In genomic region chr12:57765003-57765697, GRCh38 we compare ENCODE assay signal across 9 cellular contexts. TPM values are rescaled to one million over a fixed set of nuclear protein-coding genes. Genes with fewer than 3 reads are reported as not detected.
DNase-seq lines count a peak whose midpoint lies in the region; ATAC-seq, FAIRE-seq and TF ChIP-seq lines count a peak whose summit lies in the region.
"Had no signal": no experiment of that assay in that cellular context is flagged by ENCODE, and none has a peak within 500 bp of the region (broad histone marks: within the 10 kb centered on the region; RNA-seq: fewer than 3 reads in every experiment).

No MANE protein-coding gene starts in this region.

- no peaks in the 10 kb centered on the region for H3K79me2 ChIP-seq in astrocyte (ENCODE audit: insufficient read depth, low read length)

- peaks cover 5% of the 10 kb centered on the region for H4K20me1 ChIP-seq in astrocyte (ENCODE audit: insufficient read depth, low read length)

- peak overlapping the region; percentile 80 for H3K4me2 ChIP-seq in astrocyte (ENCODE audit: low read length)

- no peak overlapping the region for H3K4me3 Mint-ChIP-seq in astrocyte (ENCODE audit: unreplicated experiment)
- peak overlapping the region; percentile 61 to 83 (median 69) for H3K4me3 Mint-ChIP-seq in immature natural killer cell

- peaks cover 20% of the 10 kb centered on the region for H3K36me3 Mint-ChIP-seq in astrocyte (ENCODE audit: low read depth, unreplicated experiment)
- H3K36me3 Mint-ChIP-seq in immature natural killer cell, result peaks cover 4 to 13% (median 6%) of the 10 kb centered on the region in 3 donors

- H3K4me1 Mint-ChIP-seq in astrocyte (ENCODE audit: low read depth, unreplicated experiment) (peaks cover 5% of the 10 kb centered on the region), immature natural killer cell (peaks cover 29 to 34% of the 10 kb centered on the region in 2 donors)

- H3K9me3 Mint-ChIP-seq in astrocyte (ENCODE audit: unreplicated experiment) (no peaks in the 10 kb centered on the region), immature natural killer cell (no peaks in the 10 kb centered on the region)

- H3K27ac ChIP-seq in SK-N-MC, result no peak overlapping the region
- no peak overlapping the region for H3K27ac ChIP-seq in astrocyte (ENCODE audit: low read depth, low read length)

- H3K9ac ChIP-seq in SK-N-MC (ENCODE audit: insufficient read length) (no peak overlapping the region), astrocyte (ENCODE audit: low read length) (peak overlapping the region; percentile 31)

- peak overlapping the region; percentile 49 for H2AFZ ChIP-seq in astrocyte (ENCODE audit: low read depth, low read length)

- no peak for FAIRE-seq in astrocyte (lab: Jason Lieb, UNC)
- FAIRE-seq: A204.1 had no signal

- no peak overlapping the region for H3K27ac Mint-ChIP-seq in astrocyte (ENCODE audit: unreplicated experiment)
- no peak overlapping the region for H3K27ac Mint-ChIP-seq in immature natural killer cell

- peaks cover 26% of the 10 kb centered on the region for H3K4me1 ChIP-seq in astrocyte (ENCODE audit: insufficient read depth, low read length)

- H3K4me3 ChIP-seq in SK-N-MC (peak overlapping the region; percentile 64), astrocyte (ENCODE audit: insufficient read depth, low read depth, low read length) (peak overlapping the region; percentile 44)

- peaks cover 36% of the 10 kb centered on the region for H3K27me3 ChIP-seq in astrocyte (ENCODE audit: insufficient read depth, low read length)

- peaks cover 50% of the 10 kb centered on the region for H3K27me3 Mint-ChIP-seq in astrocyte (ENCODE audit: low read depth, unreplicated experiment)
- H3K27me3 Mint-ChIP-seq in immature natural killer cell (ENCODE audit: low read depth in 3 of 3), result peaks cover 18 to 30% (median 20%) of the 10 kb centered on the region in 3 donors

- DNase-seq in DMS 273 (lab: John Stamatoyannopoulos, UW; ENCODE audit: unreplicated experiment) (peak; percentile 73), DMS 273 treated with DMSO at 0.1 percent for 48 hours (lab: John Stamatoyannopoulos, UW) (no peak), SK-N-MC (ENCODE audit: low read depth, low spot score) (no peak), astrocyte (ENCODE audit: low read depth) (no peak), immature natural killer cell (peak in 2 of 3 donors; percentile 33 to 35), NCI-H446 treated with DMSO at 0.1 percent for 48 hours (lab: John Stamatoyannopoulos, UW) (no peak)
- peak; percentile 62 for DNase-seq in stimulated activated CD4-positive, alpha-beta T cell treated with anti-CD3 and anti-CD28 coated beads, Interleukin-4, amount 100 ng/mL, for 24 hours

- no peak for TF ChIP-seq CTCF in astrocyte (IDR thresholded peaks at IDR 0.05; ENCODE audit: insufficient read depth, low read depth, low read length)

- no peaks in the 10 kb centered on the region for H3K9me3 ChIP-seq in SK-N-MC (ENCODE audit: low read depth, low read length)
- H3K9me3 ChIP-seq in astrocyte (ENCODE audit: insufficient read depth, low read depth, low read length), result no peaks in the 10 kb centered on the region

- peak; percentile 67 for ATAC-seq in HG02759 (IDR thresholded peaks at IDR 0.05; ENCODE audit: unreplicated experiment)

- H3K36me3 ChIP-seq in SK-N-MC (ENCODE audit: insufficient read depth, low read length) (peaks cover 16% of the 10 kb centered on the region; the same call in 1 of the 2 replicates), astrocyte (ENCODE audit: insufficient read depth, low read length) (no peaks in the 10 kb centered on the region)

RNA-seq across cellular contexts. Expression of gene CYP27B1, which starts 1.7 kb away (rescaled TPM):
- 1.5 TPM in 2 replicates for total RNA-seq in astrocyte
- not detected for polyA plus RNA-seq in immature natural killer cell

RNA-seq across cellular contexts. Expression of gene METTL1, which starts 6.8 kb away (rescaled TPM):
- total RNA-seq in astrocyte, result 21.1 and 25.7 TPM in 2 replicates
- polyA plus RNA-seq in immature natural killer cell, result 10 to 100 TPM in 1 of 3 donors, 1 to 10 TPM in 2; 3.5 to 11.8 (median 6.7) TPM

RNA-seq across cellular contexts. Expression of gene EEF1AKMT3, which starts 7.3 kb away (rescaled TPM):
- total RNA-seq in astrocyte, result 8.1 and 11.6 TPM in 2 replicates
- 1 to 10 TPM; 1.3 to 3.4 (median 2.8) TPM for polyA plus RNA-seq in immature natural killer cell

RNA-seq across cellular contexts. Expression of gene MARCHF9, which starts 10.2 kb away (rescaled TPM):
- 11.3 and 13.0 TPM in 2 replicates for total RNA-seq in astrocyte
- 1 to 10 TPM; 1.7 to 4.4 (median 3.7) TPM for polyA plus RNA-seq in immature natural killer cell

RNA-seq across cellular contexts. Expression of gene CDK4, which starts 13.0 kb away (rescaled TPM):
- 113 and 133 TPM in 2 replicates for total RNA-seq in astrocyte
- 100 to 1,000 TPM in 1 of 3 donors, 10 to 100 TPM in 2; 68.7 to 133 (median 75.6) TPM for polyA plus RNA-seq in immature natural killer cell

Comparison
In these comparisons a context has a peak if more than half of its experiments do, and no peak if none do; other contexts are left out.
1. DNase-seq: peak in DMS 273 (single experiment), immature natural killer cell (2 of 3) and stimulated activated CD4-positive, alpha-beta T cell treated with anti-CD3 and anti-CD28 coated beads, Interleukin-4, amount 100 ng/mL, for 24 hours (single experiment); none in DMS 273 treated with DMSO at 0.1 percent for 48 hours (single experiment), SK-N-MC (single experiment), astrocyte (single experiment) and NCI-H446 treated with DMSO at 0.1 percent for 48 hours (single experiment).